ENCODE assay signal across 11 cellular contexts in the genomic region with DNA sequence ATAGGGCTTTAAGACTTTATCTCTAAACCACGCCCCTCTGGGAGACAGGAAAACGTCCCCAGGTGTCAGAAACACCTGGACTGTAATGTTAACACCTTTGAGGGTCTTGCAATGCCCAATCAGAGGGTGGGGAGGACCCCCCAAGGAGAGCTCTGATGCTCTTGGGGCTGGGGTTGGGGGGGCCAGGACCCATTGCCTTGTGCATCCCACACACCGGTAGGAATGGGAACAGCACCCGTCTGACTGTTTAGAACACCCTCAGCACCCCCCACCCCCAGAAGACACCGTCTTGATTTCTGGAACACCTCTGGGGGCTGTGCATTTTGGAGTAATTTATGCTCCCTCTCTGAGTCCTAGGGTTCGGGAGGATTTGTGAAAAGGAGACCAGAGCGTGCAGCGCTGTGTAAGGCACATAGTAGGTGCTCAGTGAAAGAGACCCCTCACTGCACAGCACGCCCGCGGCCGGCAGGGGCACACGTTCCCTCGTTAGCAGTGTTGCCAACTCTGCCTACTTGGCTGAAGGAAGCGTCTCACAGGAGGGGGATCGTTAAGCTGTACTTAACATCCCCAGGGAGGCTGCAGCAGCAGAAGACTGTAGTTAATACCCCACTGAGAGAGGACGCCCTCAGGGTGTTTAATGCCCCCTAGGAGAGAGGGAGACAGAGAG. TPM values are rescaled to one million over a fixed set of nuclear protein-coding genes. Genes with fewer than 3 reads are reported as not detected.
DNase-seq lines count a peak whose midpoint lies in the region; ATAC-seq and TF ChIP-seq lines count a peak whose summit lies in the region.
"Had no signal": no experiment of that assay in that cellular context is flagged by ENCODE, and none has a peak within 500 bp of the region (broad histone marks: within the 10 kb centered on the region; RNA-seq: fewer than 3 reads in every experiment).

No MANE protein-coding gene starts in this region.

- H3K36me3 ChIP-seq in OCI-LY7 (ENCODE audit: insufficient read depth, low read length) = no peaks in the 10 kb centered on the region

- no peak overlapping the region for H2AFZ ChIP-seq in OCI-LY7 (ENCODE audit: low read length)

- H4K20me1 ChIP-seq in OCI-LY7 (ENCODE audit: insufficient read depth, low read length) = no peaks in the 10 kb centered on the region

- no peaks in the 10 kb centered on the region for H3K9me3 ChIP-seq in OCI-LY7 (ENCODE audit: low read length)

- H3K4me3 ChIP-seq in OCI-LY7 (ENCODE audit: low read depth, low read length, poor library complexity, severe bottlenecking) = peak overlapping the region; percentile 72
- H3K4me3 ChIP-seq in foreskin fibroblast (ENCODE audit: low read depth in 1 of 2, low read length in 2 of 2) = no peak overlapping the region

- H3K4me2 ChIP-seq in OCI-LY7 (ENCODE audit: low read length) = peak overlapping the region; percentile 98

- TF ChIP-seq CTCF in AG09319 (IDR thresholded peaks at IDR 0.05; ENCODE audit: low read depth, low read length) (peak; percentile 35), GM12872 (IDR thresholded peaks at IDR 0.05; ENCODE audit: insufficient read depth, low read depth, low read length) (peak; percentile 69), OCI-LY7 (conservative IDR thresholded peaks at IDR 0.05; ENCODE audit: low read length) (peak; percentile 69), foreskin fibroblast (IDR thresholded peaks at IDR 0.05; ENCODE audit: low read depth, low read length) (peak; percentile 31)

- CTCF ChIA-PET in OCI-LY7 (lab: Charles Lee; ENCODE audit: unreplicated experiment) = interaction anchor here (0.9 to 1.1 kb wide), 2 partner anchors 14 to 15 kb away, joined by 3 to 6 read pairs; no protein-coding TSS in a partner anchor

- H3K79me2 ChIP-seq in OCI-LY7 (ENCODE audit: insufficient read depth, low read depth, low read length) = no peaks in the 10 kb centered on the region

- no peak for DNase-seq in AG09319 (ENCODE audit: extremely low read depth, low read depth)
- DNase-seq in OCI-LY7 (ENCODE audit: low spot score) = peak; percentile 58
- no peak for DNase-seq in foreskin fibroblast
- DNase-seq in HT-29 (ENCODE audit: low spot score) = no peak
- DNase-seq in AG08395 (ENCODE audit: low spot score) = no peak
- DNase-seq in effector CD4-positive, alpha-beta T cell = no peak
- DNase-seq: activated CD4-positive, alpha-beta T cell treated with anti-CD3 and anti-CD28 coated beads for 36 hours had no signal

- intact Hi-C loops in OCI-LY7 (cut with micrococcal nuclease; ENCODE audit: unreplicated experiment) = no loop called here

- no TSS peak for BruUV-seq in OCI-LY7 (replicated peaks; lab: Mats Ljungman, UMichigan)

- POLR2A ChIA-PET in OCI-LY7 (lab: Charles Lee) = interaction anchor here (2.7 kb wide), 1 partner anchor 15 kb away, joined by 13 read pairs; no protein-coding TSS in a partner anchor

- H3K27ac ChIP-seq in OCI-LY7 (ENCODE audit: low read depth, low read length, poor library complexity, severe bottlenecking) = peak overlapping the region; percentile 56
- H3K27ac ChIP-seq: HL-60 had no signal

- no peaks in the 10 kb centered on the region for H3K9me2 ChIP-seq in OCI-LY7 (ENCODE audit: insufficient read depth, low read length)

- H3K4me1 ChIP-seq in OCI-LY7 (ENCODE audit: insufficient read depth, low read length, poor library complexity, severe bottlenecking) = peaks cover 83% of the 10 kb centered on the region

- no peak for ATAC-seq in HG03354 (IDR thresholded peaks at IDR 0.05; ENCODE audit: poor library complexity, severe bottlenecking, unreplicated experiment)
- ATAC-seq: activated CD4-positive, alpha-beta T cell treated with anti-CD3 and anti-CD28 coated beads for 36 hours had no signal

RNA-seq across cellular contexts. Expression of a gene that starts 2.8 kb away (rescaled TPM):
- total RNA-seq in OCI-LY7 (2014; rRNA removed; shearing (Covaris generic)) = 1.6 and 1.9 TPM in 2 replicates
- total RNA-seq in OCI-LY7 (2022) = 5.9 and 6.8 TPM in 2 replicates
- 0.39 and 0.64 TPM in 2 replicates for total RNA-seq in HT-29 (2014; rRNA removed; shearing (Covaris generic))
- total RNA-seq: pulmonary artery endothelial cell had no signal

RNA-seq across cellular contexts. Expression of a gene that starts 28.1 kb away (rescaled TPM):
- total RNA-seq in OCI-LY7 (2014; rRNA removed; shearing (Covaris generic)) = 161 and 171 TPM in 2 replicates
- total RNA-seq in OCI-LY7 (2022) = 167 and 191 TPM in 2 replicates
- total RNA-seq in HT-29 (2014; rRNA removed; shearing (Covaris generic)) = 232 and 234 TPM in 2 replicates

RNA-seq across cellular contexts. Expression of a gene that starts 48.1 kb away (rescaled TPM):
- 74.9 and 96.9 TPM in 2 replicates for total RNA-seq in OCI-LY7 (2014; rRNA removed; shearing (Covaris generic))
- 297 and 318 TPM in 2 replicates for total RNA-seq in OCI-LY7 (2022)
- total RNA-seq in HT-29 (2014; rRNA removed; shearing (Covaris generic)) = 189 and 199 TPM in 2 replicates

RNA-seq across cellular contexts. Expression of a gene that starts 54.0 kb away (rescaled TPM):
- 848 and 1,195 TPM in 2 replicates for total RNA-seq in OCI-LY7 (2014; rRNA removed; shearing (Covaris generic))
- total RNA-seq in OCI-LY7 (2022) = 896 and 1,094 TPM in 2 replicates
- total RNA-seq in HT-29 (2014; rRNA removed; shearing (Covaris generic)) = 0.81 and 1.4 TPM in 2 replicates
- total RNA-seq: pulmonary artery endothelial cell had no signal
